ENCODE assay signal across 26 cellular contexts in the genomic region with DNA sequence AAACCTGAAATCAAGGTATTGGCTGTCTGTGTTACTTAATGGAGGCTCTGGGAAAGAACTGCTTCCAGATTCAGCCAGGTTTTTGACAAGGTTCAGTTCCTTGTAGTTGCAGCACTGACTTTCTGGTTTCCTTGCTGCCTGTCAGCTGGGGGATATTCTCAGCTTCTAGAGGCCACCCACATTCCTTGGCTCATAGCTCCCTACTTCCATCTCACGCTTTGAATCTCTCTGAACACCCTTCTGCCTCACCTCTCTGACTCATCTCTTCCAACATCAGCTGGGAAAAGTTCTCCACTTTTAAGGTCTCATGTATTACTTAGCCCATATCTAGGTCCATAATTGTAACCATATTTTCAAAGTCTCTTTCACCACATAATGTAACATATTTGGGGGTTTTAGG. TPM values are rescaled to one million over a fixed set of nuclear protein-coding genes. Genes with fewer than 3 reads are reported as not detected.
A peak's percentile ranks its signal among the peaks of the same experiment; 100 is the strongest.
DNase-seq lines count a peak whose midpoint lies in the region; ATAC-seq, FAIRE-seq and TF ChIP-seq lines count a peak whose summit lies in the region.
"Had no signal": no experiment of that assay in that cellular context is flagged by ENCODE, and none has a peak within 500 bp of the region (broad histone marks: within the 10 kb centered on the region; RNA-seq: fewer than 3 reads in every experiment).

No MANE protein-coding gene starts in this region.

- no peak overlapping the region for H3K4me3 ChIP-seq in mammary epithelial cell (replicated peaks in 1 of 3; ENCODE audit: insufficient read depth in 1 of 3, low read depth in 2 of 3, low read length in 3 of 3)
- H3K4me3 ChIP-seq in keratinocyte (ENCODE audit: control insufficient read depth in 2 of 3, extremely low read depth in 1 of 3, insufficient read depth in 2 of 3, low read depth in 1 of 3, low read length in 3 of 3) = no peak overlapping the region
- H3K4me3 ChIP-seq: HAP-1, spleen, tibial nerve had no signal

- H3K27me3 Mint-ChIP-seq in activated CD8-positive, alpha-beta memory T cell treated with anti-CD3 and anti-CD28 coated beads, Interleukin-2, amount 10 ng/mL, durations not matched to agents 7 days and 5 days = no peaks in the 10 kb centered on the region
- H3K27me3 Mint-ChIP-seq: stimulated activated naive CD8-positive, alpha-beta T cell treated with anti-CD3 and anti-CD28 coated beads, Interleukin-15, Interleukin-2, amounts not matched to agents 100 ng/mL and 50 ng/mL, for 24 hours had no signal

- peaks cover 1% of the 10 kb centered on the region for H3K9me3 Mint-ChIP-seq in activated CD8-positive, alpha-beta memory T cell treated with anti-CD3 and anti-CD28 coated beads, Interleukin-2, amount 10 ng/mL, durations not matched to agents 7 days and 5 days (ENCODE audit: low read depth)
- H3K9me3 Mint-ChIP-seq: activated T-cell treated with anti-CD3 and anti-CD28 coated beads, Interleukin-2, amount 50 U/mL, for 4 hours had no signal

- H3K27ac ChIP-seq in mammary epithelial cell (ENCODE audit: insufficient read depth, low read depth, low read length) (peak overlapping the region; percentile 56), keratinocyte (ENCODE audit: control insufficient read depth, insufficient read depth, low read length) (peak overlapping the region; percentile 56)
- H3K27ac ChIP-seq: C4-2B, spleen, tibial nerve had no signal

- peaks cover 3% of the 10 kb centered on the region for H3K79me2 ChIP-seq in mammary epithelial cell (ENCODE audit: insufficient read depth, low read length)
- no peaks in the 10 kb centered on the region for H3K79me2 ChIP-seq in keratinocyte (ENCODE audit: control insufficient read depth, insufficient read depth, low read length)

- H4K20me1 ChIP-seq in mammary epithelial cell (ENCODE audit: insufficient read depth, low read length) = no peaks in the 10 kb centered on the region
- H4K20me1 ChIP-seq in keratinocyte (ENCODE audit: control insufficient read depth, extremely low read depth, insufficient read depth, low read length) = no peaks in the 10 kb centered on the region

- H3K9me1 ChIP-seq in keratinocyte (ENCODE audit: control insufficient read depth, extremely low read depth, insufficient read depth, low read length) = no peaks in the 10 kb centered on the region

- 20% methylated on average over 1 of the region's 1 CpG for WGBS in mammary epithelial cell (ENCODE audit: low coverage, missing lambda C conversion rate)

- dilution Hi-C loops in mammary epithelial cell (cut with HindIII; ENCODE audit: low sequenced_read_pairs) (no loop called here), keratinocyte (cut with MboI; ENCODE audit: extremely low pct_ligation_motif_present, low sequenced_read_pairs) (no loop called here)

- CTCF ChIA-PET in mammary epithelial cell (lab: Charles Lee; ENCODE audit: low non-redundant PET) = no interaction called here
- CTCF ChIA-PET in activated CD8-positive, alpha-beta memory T cell treated with anti-CD3 and anti-CD28 coated beads, Interleukin-2, amount 10 ng/mL, durations not matched to agents 7 days and 5 days (lab: Charles Lee) = no interaction called here

- no peak overlapping the region for H3K4me3 Mint-ChIP-seq in activated CD8-positive, alpha-beta memory T cell treated with anti-CD3 and anti-CD28 coated beads, Interleukin-2, amount 10 ng/mL, durations not matched to agents 7 days and 5 days
- H3K4me3 Mint-ChIP-seq: activated T-cell treated with anti-CD3 and anti-CD28 coated beads, Interleukin-2, amount 50 U/mL, for 4 hours; stimulated activated naive CD8-positive, alpha-beta T cell treated with anti-CD3 and anti-CD28 coated beads, Interleukin-15, Interleukin-2, amounts not matched to agents 100 ng/mL and 50 ng/mL, for 24 hours had no signal

- no peaks in the 10 kb centered on the region for H3K36me3 ChIP-seq in mammary epithelial cell (ENCODE audit: insufficient read depth, low read length)
- peaks cover 0 to 3% of the 10 kb centered on the region in 2 experiments for H3K36me3 ChIP-seq in keratinocyte (ENCODE audit: control insufficient read depth in 2 of 2, extremely low read depth in 1 of 2, insufficient read depth in 2 of 2, low read length in 2 of 2)
- H3K36me3 ChIP-seq: HAP-1 had no signal

- H3K27me3 ChIP-seq in mammary epithelial cell (ENCODE audit: insufficient read depth, low read length) = no peaks in the 10 kb centered on the region
- no peaks in the 10 kb centered on the region for H3K27me3 ChIP-seq in keratinocyte (ENCODE audit: control insufficient read depth, extremely low read depth, insufficient read depth, low read length)
- H3K27me3 ChIP-seq: spleen, tibial nerve had no signal

- BruUV-seq in mammary epithelial cell (replicated peaks; lab: Mats Ljungman, UMichigan) = no TSS peak

- peaks cover 9% of the 10 kb centered on the region for H3K4me1 ChIP-seq in mammary epithelial cell (ENCODE audit: insufficient read depth, low read length)
- H3K4me1 ChIP-seq in keratinocyte (ENCODE audit: control insufficient read depth, extremely low read depth, insufficient read depth, low read length) = peaks cover 8% of the 10 kb centered on the region
- H3K4me1 ChIP-seq: HAP-1, spleen, tibial nerve had no signal

- peaks cover 12% of the 10 kb centered on the region for H3K4me1 Mint-ChIP-seq in activated CD8-positive, alpha-beta memory T cell treated with anti-CD3 and anti-CD28 coated beads, Interleukin-2, amount 10 ng/mL, durations not matched to agents 7 days and 5 days

- TF ChIP-seq CTCF in mammary epithelial cell (conservative IDR thresholded peaks at IDR 0.05 in 1 of 2, IDR thresholded peaks at IDR 0.05 in 1 of 2; ENCODE audit: extremely low read depth in 1 of 2, insufficient read depth in 1 of 2, low read depth in 1 of 2, low read length in 2 of 2) (no peak), keratinocyte (optimal IDR thresholded peaks at IDR 0.05 in 1 of 3, IDR thresholded peaks at IDR 0.05 in 1 of 3, conservative IDR thresholded peaks at IDR 0.05 in 1 of 3; ENCODE audit: extremely low read depth in 1 of 3, insufficient read depth in 2 of 3, low read length in 3 of 3) (no peak)

- H3K27ac Mint-ChIP-seq in activated CD8-positive, alpha-beta memory T cell treated with anti-CD3 and anti-CD28 coated beads, Interleukin-2, amount 10 ng/mL, durations not matched to agents 7 days and 5 days = no peak overlapping the region
- H3K27ac Mint-ChIP-seq: stimulated activated naive CD8-positive, alpha-beta T cell treated with anti-CD3 and anti-CD28 coated beads, Interleukin-15, Interleukin-2, amounts not matched to agents 100 ng/mL and 50 ng/mL, for 24 hours had no signal

- H3K9ac ChIP-seq in mammary epithelial cell (ENCODE audit: insufficient read depth, low read length) = no peak overlapping the region
- no peak overlapping the region for H3K9ac ChIP-seq in keratinocyte (ENCODE audit: control insufficient read depth, extremely low read depth, insufficient read depth, low read length)

- FAIRE-seq in keratinocyte (lab: Jason Lieb, UNC) = no peak

- H3K4me2 ChIP-seq in mammary epithelial cell (ENCODE audit: insufficient read depth, low read depth, low read length) (no peak overlapping the region), keratinocyte (ENCODE audit: control insufficient read depth, extremely low read depth, insufficient read depth, low read depth, low read length) (no peak overlapping the region)

- in situ Hi-C loops in mammary epithelial cell (cut with MboI; ENCODE audit: low sequenced_read_pairs in 2 of 2) = no loop called here

- H3K9me3 ChIP-seq in mammary epithelial cell (replicated peaks; ENCODE audit: insufficient read depth, low read length) (no peaks in the 10 kb centered on the region), keratinocyte (ENCODE audit: control insufficient read depth, low read depth, low read length) (no peaks in the 10 kb centered on the region)
- H3K9me3 ChIP-seq: HAP-1, tibial nerve had no signal

- ATAC-seq in activated CD8-positive, alpha-beta memory T cell treated with anti-CD3 and anti-CD28 coated beads, Interleukin-2, amount 10 ng/mL, durations not matched to agents 7 days and 5 days = no peak
- no peak for ATAC-seq in GM18858 (IDR thresholded peaks at IDR 0.05; ENCODE audit: unreplicated experiment)

- peak; percentile 28 for DNase-seq in EH (ENCODE audit: low read depth)
- peak; percentile 23 for DNase-seq in LHCN-M2 (ENCODE audit: low read depth)
- DNase-seq in mammary epithelial cell = peak; percentile 71
- peak; percentile 15 for DNase-seq in keratinocyte (ENCODE audit: low read depth, low spot score)
- DNase-seq in activated CD8-positive, alpha-beta memory T cell treated with anti-CD3 and anti-CD28 coated beads for 24 hours = no peak
- no peak for DNase-seq in stimulated activated CD4-positive, alpha-beta T cell treated with anti-CD3 and anti-CD28 coated beads, Interleukin-4, amount 100 ng/mL, for 24 hours
- no peak for DNase-seq in activated CD8-positive, alpha-beta memory T cell treated with anti-CD3 and anti-CD28 coated beads, Interleukin-2, amount 10 ng/mL, durations not matched to agents 7 days and 5 days
- DNase-seq: ACHN; activated naive CD4-positive, alpha-beta T cell; activated T-cell treated with anti-CD3 and anti-CD28 coated beads, Interleukin-2, amount 50 U/mL, for 4 hours; amniotic stem cell; Calu3; cerebellar nuclear complex; erythroblast; kidney glomerular epithelial cell; NCI-H146; NCI-H524; retina; spleen; stimulated activated CD4-positive, alpha-beta T cell treated with anti-CD3 and anti-CD28 coated beads, Interleukin-4, amount 100 ng/mL, for 4 hours; T1000 had no signal

- H3K36me3 Mint-ChIP-seq in activated CD8-positive, alpha-beta memory T cell treated with anti-CD3 and anti-CD28 coated beads, Interleukin-2, amount 10 ng/mL, durations not matched to agents 7 days and 5 days = peaks cover 11% of the 10 kb centered on the region

- no peak overlapping the region for H2AFZ ChIP-seq in mammary epithelial cell (ENCODE audit: low read depth, low read length)
- H2AFZ ChIP-seq in keratinocyte (ENCODE audit: control insufficient read depth, low read length) = no peak overlapping the region

- intact Hi-C loops in mammary epithelial cell (cut with micrococcal nuclease) = no loop called here

RNA-seq across cellular contexts. Expression of a gene that starts 22.9 kb away (rescaled TPM):
- total RNA-seq in LHCN-M2 (2014; rRNA removed) (not detected in 2 replicates), mammary epithelial cell (under 1 TPM in 1 of 2 donors, not detected in 1; under 0.01 TPM)
- 0.04 TPM for polyA plus RNA-seq in LHCN-M2 (2012)
- polyA plus RNA-seq in mammary epithelial cell (not detected), keratinocyte (not detected in 3 replicates)
- polyA minus RNA-seq in mammary epithelial cell (not detected), keratinocyte (not detected in 3 replicates)
- not detected for polyA plus RNA-seq in keratinocyte (2011; ENCODE audit: low read depth)
- polyA plus RNA-seq in keratinocyte (2011; cell fraction: cytosol; rRNA removed) = not detected in 2 replicates
- polyA plus RNA-seq in keratinocyte (2011; cell fraction: nucleus; rRNA removed) = not detected in 2 replicates
- 0.27 TPM in 1 of 2 replicates, not detected in the other for polyA plus RNA-seq in keratinocyte (2012; ENCODE audit: low replicate concordance)
- polyA minus RNA-seq in keratinocyte (2011; cell fraction: cytosol; rRNA and poly(A)+ RNA removed) = not detected
- polyA minus RNA-seq in keratinocyte (2011; cell fraction: nucleus; rRNA and poly(A)+ RNA removed) = not detected in 2 replicates
- total RNA-seq in activated CD8-positive, alpha-beta memory T cell treated with anti-CD3 and anti-CD28 coated beads, Interleukin-2, amount 10 ng/mL, durations not matched to agents 7 days and 5 days = not detected
- total RNA-seq: activated T-cell treated with anti-CD3 and anti-CD28 coated beads, Interleukin-2, amount 50 U/mL, for 4 hours; Calu3; tibial nerve had no signal

Comparison
In these comparisons a context has a peak if more than half of its experiments do, and no peak if none do; other contexts are left out.
1. DNase-seq: peak in EH (single experiment), LHCN-M2 (single experiment), mammary epithelial cell (single experiment) and keratinocyte (single experiment); none in activated CD8-positive, alpha-beta memory T cell treated with anti-CD3 and anti-CD28 coated beads for 24 hours (single experiment), stimulated activated CD4-positive, alpha-beta T cell treated with anti-CD3 and anti-CD28 coated beads, Interleukin-4, amount 100 ng/mL, for 24 hours (single experiment) and activated CD8-positive, alpha-beta memory T cell treated with anti-CD3 and anti-CD28 coated beads, Interleukin-2, amount 10 ng/mL, durations not matched to agents 7 days and 5 days (single experiment).